Comparison of ENCODE assay signal across 15 cellular contexts in the genomic region with DNA sequence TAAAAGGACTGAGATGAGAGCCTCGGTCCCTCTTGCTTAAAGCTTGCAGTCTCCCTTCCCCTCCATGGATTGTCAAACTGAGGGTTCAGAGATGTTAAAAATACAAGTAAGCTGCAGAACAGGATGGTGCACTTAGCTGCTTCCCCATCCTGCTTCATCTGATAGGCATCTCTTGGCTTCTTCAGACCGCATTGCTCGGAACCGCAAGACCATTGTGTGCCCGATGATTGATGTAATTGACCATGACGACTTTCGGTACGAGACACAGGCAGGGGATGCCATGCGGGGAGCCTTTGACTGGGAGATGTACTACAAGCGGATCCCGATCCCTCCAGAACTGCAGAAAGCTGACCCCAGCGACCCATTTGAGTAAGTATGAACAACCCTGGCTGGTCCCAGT.
DNase-seq lines count a peak whose midpoint lies in the region; ATAC-seq, FAIRE-seq and TF ChIP-seq lines count a peak whose summit lies in the region.
"Had no signal": no experiment of that assay in that cellular context is flagged by ENCODE, and none has a peak within 500 bp of the region (broad histone marks: within the 10 kb centered on the region; RNA-seq: fewer than 3 reads in every experiment).

No MANE protein-coding gene starts in this region.

- H3K9me3 ChIP-seq in astrocyte (ENCODE audit: insufficient read depth, low read depth, low read length), result no peaks in the 10 kb centered on the region
- H3K9me3 ChIP-seq in gastrocnemius medialis, result no peaks in the 10 kb centered on the region
- H3K9me3 ChIP-seq: Caco-2 had no signal

- no peak for FAIRE-seq in astrocyte (lab: Jason Lieb, UNC)
- FAIRE-seq: HepG2, HTR-8/SVneo had no signal

- H2AFZ ChIP-seq in astrocyte (ENCODE audit: low read depth, low read length), result no peak overlapping the region

- H3K27me3 Mint-ChIP-seq in MCF 10A (ENCODE audit: insufficient read depth, unreplicated experiment), result no peaks in the 10 kb centered on the region
- no peaks in the 10 kb centered on the region for H3K27me3 Mint-ChIP-seq in astrocyte (ENCODE audit: low read depth, unreplicated experiment)
- H3K27me3 Mint-ChIP-seq: CD8-positive, alpha-beta memory T cell had no signal

- no peak overlapping the region for H3K4me2 ChIP-seq in astrocyte (ENCODE audit: low read length)

- H3K27me3 ChIP-seq in astrocyte (ENCODE audit: insufficient read depth, low read length) (no peaks in the 10 kb centered on the region), gastrocnemius medialis (no peaks in the 10 kb centered on the region)

- intact Hi-C loops in MCF 10A (cut with micrococcal nuclease) (no loop called here), gastrocnemius medialis (cut with DNase I; ENCODE audit: low total_unique reads) (no loop called here)

- H3K4me1 ChIP-seq in astrocyte (ENCODE audit: insufficient read depth, low read length), result no peaks in the 10 kb centered on the region
- no peaks in the 10 kb centered on the region for H3K4me1 ChIP-seq in gastrocnemius medialis
- H3K4me1 ChIP-seq: Caco-2 had no signal

- TF ChIP-seq CTCF in MCF 10A (IDR thresholded peaks at IDR 0.05; ENCODE audit: unreplicated experiment) (no peak), astrocyte (IDR thresholded peaks at IDR 0.05; ENCODE audit: insufficient read depth, low read depth, low read length) (no peak), gastrocnemius medialis (IDR thresholded peaks at IDR 0.05 in 4 of 5, conservative IDR thresholded peaks at IDR 0.05 in 1 of 5) (no peak)

- H3K4me3 ChIP-seq in astrocyte (ENCODE audit: insufficient read depth, low read depth, low read length) (no peak overlapping the region), gastrocnemius medialis (no peak overlapping the region)

- H3K27ac ChIP-seq in astrocyte (ENCODE audit: low read depth, low read length) (no peak overlapping the region), gastrocnemius medialis (no peak overlapping the region)
- H3K27ac ChIP-seq: 22Rv1 had no signal

- no peak overlapping the region for H3K9ac ChIP-seq in astrocyte (ENCODE audit: low read length)

- H4K20me1 ChIP-seq in astrocyte (ENCODE audit: insufficient read depth, low read length), result no peaks in the 10 kb centered on the region

- CTCF ChIA-PET in MCF 10A (lab: Yijun Ruan, JAX), result interaction anchor here (0.9 to 1.3 kb wide), 3 partner anchors 14 to 308 kb away, joined by 3 to 8 read pairs (median 3); no protein-coding TSS in a partner anchor

- H3K9me3 Mint-ChIP-seq in MCF 10A (ENCODE audit: unreplicated experiment) (no peaks in the 10 kb centered on the region), astrocyte (ENCODE audit: unreplicated experiment) (peaks cover 2% of the 10 kb centered on the region)
- H3K9me3 Mint-ChIP-seq: CD8-positive, alpha-beta memory T cell; HFFc6 had no signal

- BruUV-seq in MCF 10A (replicated peaks; lab: Mats Ljungman, UMichigan), result no TSS peak

- peak; percentile 53 to 94 for DNase-seq in T47D (ENCODE audit: low read depth in 1 of 2, low spot score in 1 of 2)
- DNase-seq in MCF 10A (ENCODE audit: unreplicated experiment), result no peak
- DNase-seq in astrocyte (ENCODE audit: low read depth), result peak; percentile 72
- DNase-seq in islet precursor cell, result peak; percentile 76
- DNase-seq in activated naive CD4-positive, alpha-beta T cell treated with anti-CD3 and anti-CD28 coated beads, Interleukin-2, amount 50 U/mL, for 16 hours, result no peak
- no peak for DNase-seq in cerebellar nuclear complex (lab: John Stamatoyannopoulos, UW)
- no peak for DNase-seq in gastrocnemius medialis
- no peak for DNase-seq in SKM-1 treated with dmso at 0.1 percent for 144 hours (lab: John Stamatoyannopoulos, UW; ENCODE audit: unreplicated experiment)
- DNase-seq: Caco-2; CD8-positive, alpha-beta memory T cell; HCEC 1CT; HFFc6 had no signal

- POLR2A ChIA-PET in MCF 10A (lab: Yijun Ruan, JAX), result interaction anchor here (1.1 to 2.7 kb wide), 2 partner anchors 12 to 25 kb away, joined by 3 to 7 read pairs; no protein-coding TSS in a partner anchor

- no peak overlapping the region for H3K4me3 Mint-ChIP-seq in MCF 10A (ENCODE audit: unreplicated experiment)
- H3K4me3 Mint-ChIP-seq in astrocyte (ENCODE audit: unreplicated experiment), result no peak overlapping the region
- H3K4me3 Mint-ChIP-seq: CD8-positive, alpha-beta memory T cell; HFFc6 had no signal

- H3K36me3 Mint-ChIP-seq in MCF 10A (ENCODE audit: insufficient read depth, unreplicated experiment) (peaks cover 28% of the 10 kb centered on the region), astrocyte (ENCODE audit: low read depth, unreplicated experiment) (peaks cover 56% of the 10 kb centered on the region)

- H3K27ac Mint-ChIP-seq in MCF 10A (ENCODE audit: low read depth, unreplicated experiment) (no peak overlapping the region), astrocyte (ENCODE audit: unreplicated experiment) (no peak overlapping the region)
- H3K27ac Mint-ChIP-seq: HFFc6 had no signal

- in situ Hi-C loops in T47D (cut with HindIII; ENCODE audit: low pct_unique_long_range_greater_than_20kb, low sequenced_read_pairs), result no loop called here
- in situ Hi-C loops in gastrocnemius medialis (cut with MboI; ENCODE audit: low sequenced_read_pairs in 4 of 4), result no loop called here

- TF ChIP-seq POLR2A in gastrocnemius medialis (IDR thresholded peaks at IDR 0.05), result no peak

- H3K4me1 Mint-ChIP-seq in MCF 10A (ENCODE audit: insufficient read depth, unreplicated experiment) (no peaks in the 10 kb centered on the region), astrocyte (ENCODE audit: low read depth, unreplicated experiment) (peaks cover 5% of the 10 kb centered on the region)

- no peaks in the 10 kb centered on the region for H3K79me2 ChIP-seq in astrocyte (ENCODE audit: insufficient read depth, low read length)

- peaks cover 63% of the 10 kb centered on the region for H3K36me3 ChIP-seq in astrocyte (ENCODE audit: insufficient read depth, low read length)
- peaks cover 0 to 13% of the 10 kb centered on the region in 2 donors for H3K36me3 ChIP-seq in gastrocnemius medialis

- no peak for ATAC-seq in gastrocnemius medialis
- ATAC-seq: HepG2 had no signal

Comparison
In these comparisons a context has a peak if more than half of its experiments do, and no peak if none do; other contexts are left out.
1. DNase-seq: peak in T47D (2 of 2), astrocyte (single experiment) and islet precursor cell (single experiment); none in MCF 10A (single experiment), activated naive CD4-positive, alpha-beta T cell treated with anti-CD3 and anti-CD28 coated beads, Interleukin-2, amount 50 U/mL, for 16 hours (single experiment), cerebellar nuclear complex (0 of 2), gastrocnemius medialis (0 of 2) and SKM-1 treated with dmso at 0.1 percent for 144 hours (single experiment).